In genomic region chr9:35096035-35096849, GRCh38 we compare ENCODE assay signal across 8 cellular contexts. TPM values are rescaled to one million over a fixed set of nuclear protein-coding genes. Genes with fewer than 3 reads are reported as not detected.
DNase-seq lines count a peak whose midpoint lies in the region; ATAC-seq and TF ChIP-seq lines count a peak whose summit lies in the region.

PIGO (minus strand) TSS chr9:35096591; CDS start chr9:35095565, 1,026 bp downstream.

- H3K4me1 Mint-ChIP-seq in activated CD4-positive, alpha-beta memory T cell treated with anti-CD3 and anti-CD28 coated beads, Interleukin-2, amount 10 ng/mL, durations not matched to agents 7 days and 5 days: peaks cover 44% of the 10 kb centered on the region

- H3K4me3 ChIP-seq in lower lobe of right lung: peak within 1 kb of the TSS; percentile 86

- no peaks in the 10 kb centered on the region for H3K27me3 ChIP-seq in lower lobe of right lung (ENCODE audit: low read depth)

- peak; percentile 86 for ATAC-seq in GM19351 (IDR thresholded peaks at IDR 0.05; ENCODE audit: unreplicated experiment)
- ATAC-seq in HG03520 (IDR thresholded peaks at IDR 0.05; ENCODE audit: unreplicated experiment): peak; percentile 90
- peak; percentile 96 to 98 for ATAC-seq in lower lobe of right lung

- no peaks in the 10 kb centered on the region for H3K9me3 ChIP-seq in lower lobe of right lung

- H3K27ac Mint-ChIP-seq in activated CD4-positive, alpha-beta memory T cell treated with anti-CD3 and anti-CD28 coated beads, Interleukin-2, amount 10 ng/mL, durations not matched to agents 7 days and 5 days: peak within 1 kb of the TSS; percentile 86

- H3K27me3 Mint-ChIP-seq in activated CD4-positive, alpha-beta memory T cell treated with anti-CD3 and anti-CD28 coated beads, Interleukin-2, amount 10 ng/mL, durations not matched to agents 7 days and 5 days: no peaks in the 10 kb centered on the region

- peak within 1 kb of the TSS; percentile 98 for H3K27ac ChIP-seq in lower lobe of right lung

- DNase-seq in CD1c-positive myeloid dendritic cell (ENCODE audit: extremely low spot score): peak; percentile 90
- peak; percentile 78 for DNase-seq in NCI-H748 treated with DMSO at 0.1 percent for 48 hours (lab: John Stamatoyannopoulos, UW)
- peak; percentile 89 for DNase-seq in activated CD4-positive, alpha-beta memory T cell treated with anti-CD3 and anti-CD28 coated beads, Interleukin-2, amount 10 ng/mL, durations not matched to agents 7 days and 5 days
- peak; percentile 92 for DNase-seq in ecto neural progenitor cell (ENCODE audit: low spot score)
- DNase-seq in lower lobe of right lung: peak; percentile 95
- DNase-seq in stimulated activated CD4-positive, alpha-beta T cell treated with anti-CD3 and anti-CD28 coated beads, TNF-alpha, amount 100 ng/mL, for 4 hours (ENCODE audit: low read depth in 3 of 3): peak; percentile 77 to 83 (median 81)

- TF ChIP-seq CTCF in lower lobe of right lung (IDR thresholded peaks at IDR 0.05): peak; percentile 82

- peaks cover 15% of the 10 kb centered on the region for H3K4me1 ChIP-seq in lower lobe of right lung

- POLR2A ChIA-PET in activated CD4-positive, alpha-beta memory T cell treated with anti-CD3 and anti-CD28 coated beads, Interleukin-2, amount 10 ng/mL, durations not matched to agents 7 days and 5 days (lab: Charles Lee): interaction anchor here (0.7 to 10.0 kb wide), 12 partner anchors 8 to 197 kb away, joined by 3 to 132 read pairs (median 4); partner anchors contain the start of genes ATOSB, FANCG, UNC13B and VCP

- H3K4me3 Mint-ChIP-seq in activated CD4-positive, alpha-beta memory T cell treated with anti-CD3 and anti-CD28 coated beads, Interleukin-2, amount 10 ng/mL, durations not matched to agents 7 days and 5 days: peak within 1 kb of the TSS; percentile 82

- intact Hi-C loops in lower lobe of right lung (cut with DNase I): no loop called here

- H3K9me3 Mint-ChIP-seq in activated CD4-positive, alpha-beta memory T cell treated with anti-CD3 and anti-CD28 coated beads, Interleukin-2, amount 10 ng/mL, durations not matched to agents 7 days and 5 days: no peaks in the 10 kb centered on the region

- CTCF ChIA-PET in activated CD4-positive, alpha-beta memory T cell treated with anti-CD3 and anti-CD28 coated beads, Interleukin-2, amount 10 ng/mL, durations not matched to agents 7 days and 5 days (lab: Charles Lee): interaction anchor here (0.7 to 5.1 kb wide), 24 partner anchors 9 to 660 kb away, joined by 3 to 43 read pairs (median 4); partner anchors contain the start of genes ATOSB, CREB3, DNAJB5 and FANCG

- peaks cover 37% of the 10 kb centered on the region for H3K36me3 Mint-ChIP-seq in activated CD4-positive, alpha-beta memory T cell treated with anti-CD3 and anti-CD28 coated beads, Interleukin-2, amount 10 ng/mL, durations not matched to agents 7 days and 5 days (ENCODE audit: low read depth)

- peaks cover 48% of the 10 kb centered on the region for H3K36me3 ChIP-seq in lower lobe of right lung

RNA-seq across cellular contexts. Expression of gene PIGO, which starts in this region (rescaled TPM):
- 10 to 100 TPM; 22.8 to 28.6 TPM for total RNA-seq in activated CD4-positive, alpha-beta memory T cell treated with anti-CD3 and anti-CD28 coated beads, Interleukin-2, amount 10 ng/mL, durations not matched to agents 7 days and 5 days
- total RNA-seq in lower lobe of right lung: 25.1 TPM

Comparison
In these comparisons a context has a peak if more than half of its experiments do, and no peak if none do; other contexts are left out.
1. Peak in every context shown above with its lines: DNase-seq, ATAC-seq, H3K4me3 ChIP-seq and H3K27ac ChIP-seq.